In the genomic region with DNA sequence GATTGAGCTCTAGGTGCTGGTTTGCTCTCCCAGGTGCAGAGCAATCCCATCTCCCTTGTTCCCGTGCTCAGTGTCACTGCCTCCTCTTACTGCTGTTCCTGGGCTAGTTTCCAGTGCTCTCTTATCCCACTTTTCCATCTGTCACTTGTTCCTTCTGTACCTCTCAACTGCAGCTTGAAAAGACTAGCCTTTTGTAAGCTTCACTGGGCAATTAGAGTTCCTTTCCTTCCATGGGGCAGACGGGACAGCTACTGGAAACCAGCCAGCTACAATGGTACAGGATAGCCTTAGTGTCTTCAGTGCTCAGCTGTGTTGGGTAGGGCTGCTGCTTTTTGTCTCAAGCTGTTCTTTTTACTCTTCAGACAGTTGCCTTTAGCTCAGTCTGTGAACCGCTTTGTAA, we compare ENCODE assay signal across 14 cellular contexts. TPM values are rescaled to one million over a fixed set of nuclear protein-coding genes. Genes with fewer than 3 reads are reported as not detected.
DNase-seq lines count a peak whose midpoint lies in the region; ATAC-seq lines count a peak whose summit lies in the region.
"Had no signal": no experiment of that assay in that cellular context is flagged by ENCODE, and none has a peak within 500 bp of the region (broad histone marks: within the 10 kb centered on the region; RNA-seq: fewer than 3 reads in every experiment).

No MANE protein-coding gene starts in this region.

- H3K27ac Mint-ChIP-seq in activated CD8-positive, alpha-beta memory T cell treated with anti-CD3 and anti-CD28 coated beads, Interleukin-2, amount 10 ng/mL, durations not matched to agents 7 days and 5 days: peak overlapping the region; percentile 2
- H3K27ac Mint-ChIP-seq: activated CD4-positive, alpha-beta memory T cell treated with anti-CD3 and anti-CD28 coated beads for 36 hours had no signal

- H3K27ac ChIP-seq in SJCRH30: no peak overlapping the region
- H3K27ac ChIP-seq in right cardiac atrium (ENCODE audit: low read length): peak overlapping the region; percentile 61
- peak overlapping the region; percentile 6 for H3K27ac ChIP-seq in stomach smooth muscle (ENCODE audit: low read length)
- H3K27ac ChIP-seq: HL-60, SJSA1 had no signal

- 36% methylated on average over 3 of the region's 3 CpGs for WGBS in right cardiac atrium

- peaks cover 40% of the 10 kb centered on the region for H3K36me3 Mint-ChIP-seq in activated CD8-positive, alpha-beta memory T cell treated with anti-CD3 and anti-CD28 coated beads, Interleukin-2, amount 10 ng/mL, durations not matched to agents 7 days and 5 days

- no peaks in the 10 kb centered on the region for H3K9me3 Mint-ChIP-seq in activated CD8-positive, alpha-beta memory T cell treated with anti-CD3 and anti-CD28 coated beads, Interleukin-2, amount 10 ng/mL, durations not matched to agents 7 days and 5 days (ENCODE audit: low read depth)
- H3K9me3 Mint-ChIP-seq: activated CD4-positive, alpha-beta memory T cell treated with anti-CD3 and anti-CD28 coated beads for 36 hours had no signal

- intact Hi-C loops in right cardiac atrium (cut with DNase I): no loop called here

- peaks cover 19% of the 10 kb centered on the region for H3K4me1 Mint-ChIP-seq in activated CD8-positive, alpha-beta memory T cell treated with anti-CD3 and anti-CD28 coated beads, Interleukin-2, amount 10 ng/mL, durations not matched to agents 7 days and 5 days

- DNase-seq in activated CD8-positive, alpha-beta memory T cell treated with anti-CD3 and anti-CD28 coated beads, Interleukin-2, amount 10 ng/mL, durations not matched to agents 7 days and 5 days: no peak
- no peak for DNase-seq in activated CD8-positive, alpha-beta memory T cell treated with anti-CD3 and anti-CD28 coated beads for 24 hours
- DNase-seq in SJCRH30 (peak; percentile 24 to 74), right cardiac atrium (no peak)
- DNase-seq: activated CD4-positive, alpha-beta memory T cell treated with anti-CD3 and anti-CD28 coated beads for 36 hours; GDM1; trophoblast cell had no signal

- H3K27me3 Mint-ChIP-seq in activated CD8-positive, alpha-beta memory T cell treated with anti-CD3 and anti-CD28 coated beads, Interleukin-2, amount 10 ng/mL, durations not matched to agents 7 days and 5 days: no peaks in the 10 kb centered on the region
- H3K27me3 Mint-ChIP-seq: activated CD4-positive, alpha-beta memory T cell treated with anti-CD3 and anti-CD28 coated beads for 36 hours had no signal

- H3K9me3 ChIP-seq in SJCRH30 (replicated peaks): no peaks in the 10 kb centered on the region
- H3K9me3 ChIP-seq in right cardiac atrium (ENCODE audit: control insufficient read depth, low read length): no peaks in the 10 kb centered on the region
- no peaks in the 10 kb centered on the region for H3K9me3 ChIP-seq in stomach smooth muscle (ENCODE audit: control insufficient read depth in 2 of 2, low read length in 2 of 2)
- H3K9me3 ChIP-seq: SJSA1 had no signal

- H3K9ac ChIP-seq in stomach smooth muscle (ENCODE audit: low read length in 2 of 2): no peak overlapping the region

- ATAC-seq in activated CD8-positive, alpha-beta memory T cell treated with anti-CD3 and anti-CD28 coated beads, Interleukin-2, amount 10 ng/mL, durations not matched to agents 7 days and 5 days: no peak
- peak; percentile 64 to 75 for ATAC-seq in right cardiac atrium
- ATAC-seq in HG03108 (IDR thresholded peaks at IDR 0.05; ENCODE audit: unreplicated experiment): no peak
- ATAC-seq in GM21381 (IDR thresholded peaks at IDR 0.05; ENCODE audit: unreplicated experiment): no peak
- ATAC-seq in GM18520 (IDR thresholded peaks at IDR 0.05; ENCODE audit: unreplicated experiment): no peak

- CTCF ChIA-PET in activated CD8-positive, alpha-beta memory T cell treated with anti-CD3 and anti-CD28 coated beads, Interleukin-2, amount 10 ng/mL, durations not matched to agents 7 days and 5 days (lab: Charles Lee): interaction anchor here (0.8 to 1.7 kb wide), 3 partner anchors 39 to 1106 kb away, joined by 3 to 8 read pairs (median 3); no protein-coding TSS in a partner anchor

- H3K36me3 ChIP-seq in SJCRH30 (peaks cover 69% of the 10 kb centered on the region), stomach smooth muscle (ENCODE audit: control insufficient read depth in 2 of 2, insufficient read depth in 2 of 2, low read length in 2 of 2) (peaks cover 42 to 45% of the 10 kb centered on the region in 2 donors)

- no peak overlapping the region for H3K4me3 Mint-ChIP-seq in activated CD8-positive, alpha-beta memory T cell treated with anti-CD3 and anti-CD28 coated beads, Interleukin-2, amount 10 ng/mL, durations not matched to agents 7 days and 5 days
- H3K4me3 Mint-ChIP-seq: activated CD4-positive, alpha-beta memory T cell treated with anti-CD3 and anti-CD28 coated beads for 36 hours had no signal

- H3K27me3 ChIP-seq in SJCRH30 (no peaks in the 10 kb centered on the region), right cardiac atrium (ENCODE audit: control insufficient read depth, insufficient read depth) (no peaks in the 10 kb centered on the region), stomach smooth muscle (ENCODE audit: control insufficient read depth in 1 of 2, insufficient read depth in 2 of 2, low read length in 2 of 2) (no peaks in the 10 kb centered on the region)
- H3K27me3 ChIP-seq: SJSA1 had no signal

- H3K4me1 ChIP-seq in SJCRH30 (peaks cover 26% of the 10 kb centered on the region), right cardiac atrium (ENCODE audit: control insufficient read depth, insufficient read depth, low read length) (peaks cover 5% of the 10 kb centered on the region), stomach smooth muscle (ENCODE audit: control insufficient read depth, insufficient read depth, low read length) (peaks cover 13% of the 10 kb centered on the region)

- H3K4me3 ChIP-seq in SJCRH30: no peak overlapping the region
- no peak overlapping the region for H3K4me3 ChIP-seq in right cardiac atrium (ENCODE audit: low read length)
- H3K4me3 ChIP-seq in stomach smooth muscle (ENCODE audit: low read length in 2 of 2): no peak overlapping the region
- H3K4me3 ChIP-seq: SJSA1 had no signal

RNA-seq across cellular contexts. Expression of gene AGT, which starts 31.6 kb away (rescaled TPM):
- not detected for total RNA-seq in activated CD8-positive, alpha-beta memory T cell treated with anti-CD3 and anti-CD28 coated beads, Interleukin-2, amount 10 ng/mL, durations not matched to agents 7 days and 5 days
- 1.6 and 1.8 TPM in 2 replicates for total RNA-seq in SJCRH30 (2014; rRNA removed; shearing (Covaris generic))
- 100 to 1,000 TPM; 114 to 168 (median 140) TPM for total RNA-seq in right cardiac atrium
- 121 TPM for polyA plus RNA-seq in right cardiac atrium
- total RNA-seq: A673; activated CD4-positive, alpha-beta memory T cell treated with anti-CD3 and anti-CD28 coated beads for 36 hours; SJSA1 had no signal

RNA-seq across cellular contexts. Expression of gene COG2, which starts 40.0 kb away (rescaled TPM):
- 10 to 100 TPM; 25.8 to 35.8 TPM for total RNA-seq in activated CD8-positive, alpha-beta memory T cell treated with anti-CD3 and anti-CD28 coated beads, Interleukin-2, amount 10 ng/mL, durations not matched to agents 7 days and 5 days
- 42.9 and 45.0 TPM in 2 replicates for total RNA-seq in SJCRH30 (2014; rRNA removed; shearing (Covaris generic))
- total RNA-seq in right cardiac atrium: 10 to 100 TPM; 27.6 to 43.9 (median 41.2) TPM
- 19.4 TPM for polyA plus RNA-seq in right cardiac atrium

Comparison
In these comparisons a context has a peak if more than half of its experiments do, and no peak if none do; other contexts are left out.
1. ATAC-seq: peak in right cardiac atrium (2 of 2); none in activated CD8-positive, alpha-beta memory T cell treated with anti-CD3 and anti-CD28 coated beads, Interleukin-2, amount 10 ng/mL, durations not matched to agents 7 days and 5 days (single experiment), HG03108 (single experiment), GM21381 (single experiment) and GM18520 (single experiment).
2. DNase-seq: peak in SJCRH30 (2 of 2); none in activated CD8-positive, alpha-beta memory T cell treated with anti-CD3 and anti-CD28 coated beads, Interleukin-2, amount 10 ng/mL, durations not matched to agents 7 days and 5 days (single experiment), activated CD8-positive, alpha-beta memory T cell treated with anti-CD3 and anti-CD28 coated beads for 24 hours (single experiment) and right cardiac atrium (0 of 3).
3. RNA of gene AGT, which starts 31.6 kb away (total RNA-seq): 114 to 168 TPM in right cardiac atrium; 1.6 to 1.8 TPM in SJCRH30 and not detected in activated CD8-positive, alpha-beta memory T cell treated with anti-CD3 and anti-CD28 coated beads, Interleukin-2, amount 10 ng/mL, durations not matched to agents 7 days and 5 days; every median in the first group is over 10 times any median in the second.